ENCODE assay signal across 10 cellular contexts in genomic region chr4:159051245-159052071, GRCh38. TPM values are rescaled to one million over a fixed set of nuclear protein-coding genes. Genes with fewer than 3 reads are reported as not detected.
A peak's percentile ranks its signal among the peaks of the same experiment; 100 is the strongest.
DNase-seq lines count a peak whose midpoint lies in the region; ATAC-seq, FAIRE-seq and TF ChIP-seq lines count a peak whose summit lies in the region.
"Had no signal": no experiment of that assay in that cellular context is flagged by ENCODE, and none has a peak within 500 bp of the region (broad histone marks: within the 10 kb centered on the region; RNA-seq: fewer than 3 reads in every experiment).

No MANE protein-coding gene starts in this region.

- no peaks in the 10 kb centered on the region for H3K9me3 ChIP-seq in astrocyte (ENCODE audit: insufficient read depth, low read depth, low read length)

- H3K4me1 Mint-ChIP-seq in astrocyte (ENCODE audit: low read depth, unreplicated experiment), result peaks cover 14% of the 10 kb centered on the region
- H3K4me1 Mint-ChIP-seq: immature natural killer cell had no signal

- H3K4me3 Mint-ChIP-seq in astrocyte (ENCODE audit: unreplicated experiment), result no peak overlapping the region
- H3K4me3 Mint-ChIP-seq: immature natural killer cell had no signal

- no peak overlapping the region for H3K27ac ChIP-seq in astrocyte (ENCODE audit: low read depth, low read length)

- H4K20me1 ChIP-seq in astrocyte (ENCODE audit: insufficient read depth, low read length), result no peaks in the 10 kb centered on the region

- peaks cover 14% of the 10 kb centered on the region for H3K4me1 ChIP-seq in astrocyte (ENCODE audit: insufficient read depth, low read length)

- H3K27me3 ChIP-seq in astrocyte (ENCODE audit: insufficient read depth, low read length), result no peaks in the 10 kb centered on the region

- H3K36me3 Mint-ChIP-seq in astrocyte (ENCODE audit: low read depth, unreplicated experiment), result no peaks in the 10 kb centered on the region
- H3K36me3 Mint-ChIP-seq: immature natural killer cell had no signal

- peak overlapping the region; percentile 31 for H3K4me2 ChIP-seq in astrocyte (ENCODE audit: low read length)

- H3K79me2 ChIP-seq in astrocyte (ENCODE audit: insufficient read depth, low read length), result no peaks in the 10 kb centered on the region

- ATAC-seq in GM19455 (IDR thresholded peaks at IDR 0.05; ENCODE audit: unreplicated experiment) (peak; percentile 90), HG03066 (IDR thresholded peaks at IDR 0.05; ENCODE audit: low read depth, unreplicated experiment) (peak; percentile 83)

- no peak overlapping the region for H3K9ac ChIP-seq in astrocyte (ENCODE audit: low read length)

- TF ChIP-seq CTCF in GM12864 (IDR thresholded peaks at IDR 0.05; ENCODE audit: low read depth, low read length, missing control alignments), result no peak
- no peak for TF ChIP-seq CTCF in astrocyte (IDR thresholded peaks at IDR 0.05; ENCODE audit: insufficient read depth, low read depth, low read length)

- no peak overlapping the region for H3K27ac Mint-ChIP-seq in astrocyte (ENCODE audit: unreplicated experiment)
- H3K27ac Mint-ChIP-seq: immature natural killer cell had no signal

- no peaks in the 10 kb centered on the region for H3K9me3 Mint-ChIP-seq in astrocyte (ENCODE audit: unreplicated experiment)
- H3K9me3 Mint-ChIP-seq: immature natural killer cell had no signal

- FAIRE-seq in astrocyte (lab: Jason Lieb, UNC), result no peak

- no peaks in the 10 kb centered on the region for H3K36me3 ChIP-seq in astrocyte (ENCODE audit: insufficient read depth, low read length)

- H2AFZ ChIP-seq in astrocyte (ENCODE audit: low read depth, low read length), result no peak overlapping the region

- peak overlapping the region; percentile 35 for H3K4me3 ChIP-seq in GM12864 (ENCODE audit: low read depth, low read length)
- no peak overlapping the region for H3K4me3 ChIP-seq in astrocyte (ENCODE audit: insufficient read depth, low read depth, low read length)

- peaks cover 4% of the 10 kb centered on the region for H3K27me3 Mint-ChIP-seq in astrocyte (ENCODE audit: low read depth, unreplicated experiment)

- DNase-seq in GM12864 (ENCODE audit: low read depth), result peak; percentile 73
- no peak for DNase-seq in astrocyte (ENCODE audit: low read depth)
- no peak for DNase-seq in NCI-H1105 (lab: John Stamatoyannopoulos, UW)
- no peak for DNase-seq in effector CD4-positive, alpha-beta T cell
- DNase-seq in NCI-H510A (lab: John Stamatoyannopoulos, UW), result no peak
- no peak for DNase-seq in stimulated activated CD4-positive, alpha-beta T cell treated with anti-CD3 and anti-CD28 coated beads, Interleukin-2, amount 100 ng/mL, for 24 hours
- DNase-seq: central memory CD4-positive, alpha-beta T cell; immature natural killer cell had no signal

RNA-seq across cellular contexts. Expression of gene RAPGEF2, which starts 51.4 kb away (rescaled TPM):
- 50.9 and 59.0 TPM in 2 replicates for total RNA-seq in astrocyte
